ENCODE assay signal across 8 cellular contexts in the genomic region with DNA sequence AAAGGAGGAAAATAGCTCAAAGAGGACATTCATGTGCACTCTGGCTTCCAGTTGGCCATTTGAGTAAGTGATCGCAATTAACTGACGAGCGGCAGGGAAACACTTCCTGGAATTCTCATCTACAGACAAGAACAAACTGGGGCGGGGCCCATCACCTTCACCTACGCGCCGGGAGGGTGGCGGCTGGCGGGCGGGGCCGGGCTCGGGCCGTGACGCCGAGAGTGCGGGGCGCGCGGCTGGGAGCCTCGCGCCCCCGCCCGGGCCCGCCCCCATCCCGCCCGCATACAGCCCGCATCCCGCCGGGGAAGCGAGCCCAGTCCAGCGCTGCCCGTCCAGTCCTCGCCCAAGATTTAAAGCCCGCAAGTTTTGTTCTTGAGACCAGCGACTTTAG. TPM values are rescaled to one million over a fixed set of nuclear protein-coding genes. Genes with fewer than 3 reads are reported as not detected.
A peak's percentile ranks its signal among the peaks of the same experiment; 100 is the strongest.
DNase-seq lines count a peak whose midpoint lies in the region; ATAC-seq, FAIRE-seq and TF ChIP-seq lines count a peak whose summit lies in the region.

A gene with protein sequence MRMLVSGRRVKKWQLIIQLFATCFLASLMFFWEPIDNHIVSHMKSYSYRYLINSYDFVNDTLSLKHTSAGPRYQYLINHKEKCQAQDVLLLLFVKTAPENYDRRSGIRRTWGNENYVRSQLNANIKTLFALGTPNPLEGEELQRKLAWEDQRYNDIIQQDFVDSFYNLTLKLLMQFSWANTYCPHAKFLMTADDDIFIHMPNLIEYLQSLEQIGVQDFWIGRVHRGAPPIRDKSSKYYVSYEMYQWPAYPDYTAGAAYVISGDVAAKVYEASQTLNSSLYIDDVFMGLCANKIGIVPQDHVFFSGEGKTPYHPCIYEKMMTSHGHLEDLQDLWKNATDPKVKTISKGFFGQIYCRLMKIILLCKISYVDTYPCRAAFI (plus strand): TSS at position 281 of the 391 bp plus-strand sequence. CDS start 16,546 bp downstream, outside the sequence.

- FAIRE-seq in GM12892 (lab: Jason Lieb, UNC): no peak

- H3K27me3 ChIP-seq in A673 (replicated peaks; ENCODE audit: insufficient read depth, low read depth, low read length, poor library complexity) (no peaks in the 10 kb centered on the region), HUES64 (ENCODE audit: insufficient read depth, low read length) (peaks cover 45% of the 10 kb centered on the region), duodenal mucosa (ENCODE audit: control insufficient read depth in 1 of 2, insufficient read depth in 2 of 2, low read length in 2 of 2) (no peaks in the 10 kb centered on the region), mesendoderm (ENCODE audit: insufficient read depth, low read length, poor library complexity) (no peaks in the 10 kb centered on the region)

- H3K36me3 ChIP-seq in A673 (ENCODE audit: insufficient read depth, low read length, poor library complexity, severe bottlenecking): no peaks in the 10 kb centered on the region
- H3K36me3 ChIP-seq in HUES64 (ENCODE audit: insufficient read depth, low read length): no peaks in the 10 kb centered on the region
- H3K36me3 ChIP-seq in duodenal mucosa (ENCODE audit: control insufficient read depth in 1 of 2, insufficient read depth in 2 of 2, low read length in 2 of 2): no peaks in the 10 kb centered on the region
- H3K36me3 ChIP-seq in mesendoderm (ENCODE audit: control insufficient read depth, insufficient read depth, low read length): no peaks in the 10 kb centered on the region

- POLR2A ChIA-PET in A673 (lab: Charles Lee; ENCODE audit: low non-redundant PET): interaction anchor here (0.8 kb wide), 1 partner anchor 137 kb away, joined by 12 read pairs; no protein-coding TSS in a partner anchor

- H3K56ac ChIP-seq in mesendoderm (ENCODE audit: low read length): peak within 1 kb of the TSS; percentile 88

- H2BK15ac ChIP-seq in mesendoderm (replicated peaks; ENCODE audit: low read depth): no peak within 1 kb of the TSS

- H2AK5ac ChIP-seq in mesendoderm (ENCODE audit: low read length): no peak within 1 kb of the TSS

- H2BK120ac ChIP-seq in mesendoderm (ENCODE audit: low read depth, low read length): peak within 1 kb of the TSS; percentile 52

- H3K79me2 ChIP-seq in mesendoderm (ENCODE audit: control insufficient read depth, insufficient read depth, low read length): no peaks in the 10 kb centered on the region

- no peak for DNase-seq in A673 (ENCODE audit: low spot score)
- peak; percentile 60 for DNase-seq in mesendoderm
- peak; percentile 69 for DNase-seq in stimulated activated naive CD8-positive, alpha-beta T cell treated with anti-CD3 and anti-CD28 coated beads, Interleukin-15, Interleukin-2, amounts not matched to agents 100 U/mL and 50 U/mL, for 24 hours
- no peak for DNase-seq in GM12892 (ENCODE audit: insufficient read length)
- DNase-seq in DMS114 treated with DMSO at 0.1 percent for 48 hours (lab: John Stamatoyannopoulos, UW; ENCODE audit: unreplicated experiment): no peak

- no peak for ATAC-seq in stimulated activated naive CD8-positive, alpha-beta T cell treated with anti-CD3 and anti-CD28 coated beads, Interleukin-15, Interleukin-2, amounts not matched to agents 100 U/mL and 50 U/mL, for 24 hours

- H3K27ac ChIP-seq in A673 (ENCODE audit: low read depth, low read length, poor library complexity, severe bottlenecking): peak within 1 kb of the TSS; percentile 85
- no peak within 1 kb of the TSS for H3K27ac ChIP-seq in HUES64 (ENCODE audit: low read depth, low read length)
- H3K27ac ChIP-seq in VCaP: peak within 1 kb of the TSS; percentile 95
- peak within 1 kb of the TSS; percentile 93 for H3K27ac ChIP-seq in duodenal mucosa (ENCODE audit: low read depth, low read length)
- H3K27ac ChIP-seq in mesendoderm (ENCODE audit: low read depth, low read length): peak within 1 kb of the TSS; percentile 57

- peak within 1 kb of the TSS; percentile 86 for H3K9ac ChIP-seq in HUES64 (ENCODE audit: low read depth, low read length)
- H3K9ac ChIP-seq in duodenal mucosa (ENCODE audit: low read depth in 1 of 2, low read length in 2 of 2): peak within 1 kb of the TSS; percentile 92 to 99
- H3K9ac ChIP-seq in mesendoderm (ENCODE audit: low read length): peak within 1 kb of the TSS; percentile 85

- BruUV-seq in A673 (replicated peaks; lab: Mats Ljungman, UMichigan): no TSS peak

- no peaks in the 10 kb centered on the region for H3K79me1 ChIP-seq in mesendoderm (ENCODE audit: low read length)

- H3K18ac ChIP-seq in mesendoderm (ENCODE audit: low read length): peak within 1 kb of the TSS; percentile 89

- intact Hi-C loops in A673 (cut with micrococcal nuclease; ENCODE audit: unreplicated experiment): no loop called here

- no peak within 1 kb of the TSS for H2BK5ac ChIP-seq in mesendoderm (ENCODE audit: low read length)

- H4K5ac ChIP-seq in mesendoderm (ENCODE audit: low read length): no peak within 1 kb of the TSS

- H3K4ac ChIP-seq in mesendoderm (ENCODE audit: low read depth, low read length): peak within 1 kb of the TSS; percentile 79

- TF ChIP-seq CTCF in A673 (conservative IDR thresholded peaks at IDR 0.05; ENCODE audit: low read depth, low read length): no peak
- no peak for TF ChIP-seq CTCF in VCaP (conservative IDR thresholded peaks at IDR 0.05)

- TF ChIP-seq POLR2A in GM12892 (IDR thresholded peaks at IDR 0.05; ENCODE audit: low read depth, low read length): no peak

- H3K9me3 ChIP-seq in A673 (ENCODE audit: low read depth, low read length, poor library complexity, severe bottlenecking) (no peaks in the 10 kb centered on the region), HUES64 (ENCODE audit: insufficient read depth, low read depth, low read length) (no peaks in the 10 kb centered on the region), duodenal mucosa (ENCODE audit: control insufficient read depth in 1 of 2, low read length in 2 of 2) (no peaks in the 10 kb centered on the region)

- WGBS in HUES64: 1% methylated on average over 35 of the region's 35 CpGs
- WGBS in mesendoderm (ENCODE audit: extremely low coverage, insufficient coverage, low lambda C conversion rate): no CpG with 5 or more reads among the region's 35 CpGs

- H3K23ac ChIP-seq in mesendoderm (ENCODE audit: low read length): peak within 1 kb of the TSS; percentile 15

- H3K4me3 ChIP-seq in A673 (ENCODE audit: low read depth, low read length, poor library complexity, severe bottlenecking): peak within 1 kb of the TSS; percentile 91
- peak within 1 kb of the TSS; percentile 66 for H3K4me3 ChIP-seq in HUES64 (ENCODE audit: low read length)
- peak within 1 kb of the TSS; percentile 90 to 92 for H3K4me3 ChIP-seq in duodenal mucosa (ENCODE audit: low read depth in 1 of 2, low read length in 2 of 2)
- peak within 1 kb of the TSS; percentile 66 for H3K4me3 ChIP-seq in mesendoderm (ENCODE audit: low read length)

- peak within 1 kb of the TSS; percentile 73 for H3K4me2 ChIP-seq in mesendoderm (ENCODE audit: low read length)

- H4K8ac ChIP-seq in mesendoderm (ENCODE audit: low read depth, low read length): peak within 1 kb of the TSS; percentile 97

- H3K4me1 ChIP-seq in A673 (ENCODE audit: insufficient read depth, low read length, poor library complexity, severe bottlenecking) (peaks cover 11% of the 10 kb centered on the region), HUES64 (ENCODE audit: insufficient read depth, low read length) (peaks cover 27% of the 10 kb centered on the region), duodenal mucosa (ENCODE audit: control insufficient read depth in 1 of 2, insufficient read depth in 2 of 2, low read length in 2 of 2) (peaks cover 5 to 9% of the 10 kb centered on the region in 2 donors), mesendoderm (ENCODE audit: control insufficient read depth, low read depth, low read length) (peaks cover 11% of the 10 kb centered on the region)

- CTCF ChIA-PET in A673 (lab: Charles Lee): interaction anchor here (0.6 to 1.3 kb wide), 2 partner anchors 130 to 592 kb away, joined by 3 to 9 read pairs; no protein-coding TSS in a partner anchor

RNA-seq across cellular contexts. Expression of the gene that starts here (rescaled TPM):
- 25.3 and 26.5 TPM in 2 replicates for total RNA-seq in A673 (2021)
- 8.9 TPM for polyA plus RNA-seq in HUES64 (2013, experiment 1 of 2)
- 10.1 TPM for polyA plus RNA-seq in HUES64 (2013, experiment 2 of 2)
- 5.9 TPM for polyA plus RNA-seq in mesendoderm (2013, experiment 1 of 2)
- 5.5 TPM for polyA plus RNA-seq in mesendoderm (2013, experiment 2 of 2)
- 0.17 TPM for polyA plus RNA-seq in GM12892 (2012; ENCODE audit: missing spikeins)

Comparison
In these comparisons a context has a peak if more than half of its experiments do, and no peak if none do; other contexts are left out.
1. DNase-seq: peak in mesendoderm (single experiment) and stimulated activated naive CD8-positive, alpha-beta T cell treated with anti-CD3 and anti-CD28 coated beads, Interleukin-15, Interleukin-2, amounts not matched to agents 100 U/mL and 50 U/mL, for 24 hours (single experiment); none in A673 (single experiment), GM12892 (single experiment) and DMS114 treated with DMSO at 0.1 percent for 48 hours (single experiment).
2. Peak in every context shown above with its lines, with median percentiles within 50 percentile points of each other: H3K4me3 ChIP-seq and H3K9ac ChIP-seq.